10 cellular contexts compared by ENCODE assay signal in the genomic region with DNA sequence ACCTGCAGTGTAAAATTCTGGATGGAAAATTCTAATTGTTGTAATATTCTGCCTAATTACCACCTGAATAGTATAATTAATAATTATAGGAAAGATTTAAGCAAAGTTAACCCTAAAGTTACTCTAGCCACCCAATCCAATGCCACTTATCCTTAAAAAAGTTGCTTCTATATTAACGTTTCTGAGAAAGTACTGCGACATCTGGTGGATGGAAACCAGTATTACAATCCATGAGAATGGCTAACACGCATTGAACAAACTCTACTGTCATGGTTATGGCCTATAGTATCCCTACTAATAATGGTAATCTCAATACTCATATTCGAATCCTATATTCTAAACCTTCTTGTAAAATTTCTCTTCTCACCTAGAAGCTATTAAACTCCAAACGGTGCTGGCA.
DNase-seq lines count a peak whose midpoint lies in the region; FAIRE-seq and TF ChIP-seq lines count a peak whose summit lies in the region.
"Had no signal": no experiment of that assay in that cellular context is flagged by ENCODE, and none has a peak within 500 bp of the region (broad histone marks: within the 10 kb centered on the region; RNA-seq: fewer than 3 reads in every experiment).

No MANE protein-coding gene starts in this region.

- H3K9me3 Mint-ChIP-seq in neural crest cell = peaks cover 9% of the 10 kb centered on the region
- H3K9me3 Mint-ChIP-seq in immature natural killer cell = peaks cover 2 to 17% (median 8%) of the 10 kb centered on the region in 6 donors

- in situ Hi-C loops in GM13976 (cut with MboI; ENCODE audit: low sequenced_read_pairs, unreplicated experiment) = no loop called here

- H3K27me3 Mint-ChIP-seq in neural crest cell (ENCODE audit: low read depth) (no peaks in the 10 kb centered on the region), immature natural killer cell (ENCODE audit: low read depth in 3 of 3) (peaks cover 0 to 3% (median 0%) of the 10 kb centered on the region in 3 donors)
- H3K27me3 Mint-ChIP-seq: stimulated activated naive CD8-positive, alpha-beta T cell treated with anti-CD3 and anti-CD28 coated beads, Interleukin-15, Interleukin-2, amounts not matched to agents 100 ng/mL and 50 ng/mL, for 24 hours had no signal

- peaks cover 5% of the 10 kb centered on the region for H3K27me3 ChIP-seq in HL-60 (ENCODE audit: insufficient read depth, poor library complexity, severe bottlenecking)
- H3K27me3 ChIP-seq in bronchial epithelial cell (ENCODE audit: control insufficient read depth, insufficient read depth, low read length) = no peaks in the 10 kb centered on the region

- H3K4me3 ChIP-seq in HL-60 (replicated peaks; ENCODE audit: insufficient read depth, low read length) = no peak overlapping the region
- no peak overlapping the region for H3K4me3 ChIP-seq in bronchial epithelial cell (ENCODE audit: low read depth, low read length)

- H3K27ac ChIP-seq in HL-60 (replicated peaks) = no peak overlapping the region

- H3K36me3 ChIP-seq in bronchial epithelial cell (ENCODE audit: control insufficient read depth, insufficient read depth, low read length) = no peaks in the 10 kb centered on the region

- TF ChIP-seq CTCF in GM13976 (IDR thresholded peaks at IDR 0.05; ENCODE audit: borderline replicate concordance, control extremely low read depth, extremely low read depth, insufficient read depth, missing control alignments) = peak; percentile 50
- TF ChIP-seq CTCF in HL-60 (IDR thresholded peaks at IDR 0.05; ENCODE audit: insufficient read depth, low read length) = peak; percentile 31
- peak; percentile 20 for TF ChIP-seq CTCF in bronchial epithelial cell (IDR thresholded peaks at IDR 0.05; ENCODE audit: insufficient read depth, low read length, severe bottlenecking)
- peak; percentile 68 for TF ChIP-seq CTCF in neural crest cell (conservative IDR thresholded peaks at IDR 0.05)

- H3K4me3 Mint-ChIP-seq in neural crest cell (no peak overlapping the region), immature natural killer cell (no peak overlapping the region)
- H3K4me3 Mint-ChIP-seq: stimulated activated naive CD8-positive, alpha-beta T cell treated with anti-CD3 and anti-CD28 coated beads, Interleukin-15, Interleukin-2, amounts not matched to agents 100 ng/mL and 50 ng/mL, for 24 hours had no signal

- DNase-seq in GM13976 (ENCODE audit: low spot score) (peak; percentile 3), HL-60 (ENCODE audit: low read depth in 1 of 2, low spot score in 1 of 2) (no peak), bronchial epithelial cell (ENCODE audit: low read depth) (peak; percentile 20), neural crest cell (ENCODE audit: low read depth, low spot score) (no peak), immature natural killer cell (no peak), DMS153 treated with DMSO at 0.1 percent for 48 hours (lab: John Stamatoyannopoulos, UW; ENCODE audit: unreplicated experiment) (no peak), SW480 (ENCODE audit: low spot score) (no peak)
- DNase-seq: activated CD4-positive, alpha-beta T cell treated with anti-CD3 and anti-CD28 coated beads for 4 hours; effector memory CD4-positive, alpha-beta T cell had no signal

- H3K4me1 Mint-ChIP-seq in neural crest cell (no peaks in the 10 kb centered on the region), immature natural killer cell (no peaks in the 10 kb centered on the region)

- H3K36me3 Mint-ChIP-seq in neural crest cell (ENCODE audit: low read depth) (no peaks in the 10 kb centered on the region), immature natural killer cell (no peaks in the 10 kb centered on the region)

- H3K27ac Mint-ChIP-seq in neural crest cell (ENCODE audit: unreplicated experiment) (no peak overlapping the region), immature natural killer cell (no peak overlapping the region)
- H3K27ac Mint-ChIP-seq: stimulated activated naive CD8-positive, alpha-beta T cell treated with anti-CD3 and anti-CD28 coated beads, Interleukin-15, Interleukin-2, amounts not matched to agents 100 ng/mL and 50 ng/mL, for 24 hours had no signal

- no peak for FAIRE-seq in bronchial epithelial cell (lab: Jason Lieb, UNC)

Comparison
In these comparisons a context has a peak if more than half of its experiments do, and no peak if none do; other contexts are left out.
1. DNase-seq: peak in GM13976 (single experiment) and bronchial epithelial cell (single experiment); none in HL-60 (0 of 2), neural crest cell (single experiment), immature natural killer cell (0 of 3), DMS153 treated with DMSO at 0.1 percent for 48 hours (single experiment) and SW480 (single experiment).
2. Peak in every context shown above with its lines, with median percentiles within 50 percentile points of each other: CTCF ChIP-seq.